In genomic region chr22:24431309-24432034, GRCh38 we compare ENCODE assay signal across 12 cellular contexts. TPM values are rescaled to one million over a fixed set of nuclear protein-coding genes. Genes with fewer than 3 reads are reported as not detected.
DNase-seq lines count a peak whose midpoint lies in the region; ATAC-seq, FAIRE-seq and TF ChIP-seq lines count a peak whose summit lies in the region.
"Had no signal": no experiment of that assay in that cellular context is flagged by ENCODE, and none has a peak within 500 bp of the region (broad histone marks: within the 10 kb centered on the region; RNA-seq: fewer than 3 reads in every experiment).

No MANE protein-coding gene starts in this region.

- no peak overlapping the region for H4K12ac ChIP-seq in trophoblast cell (ENCODE audit: low read depth, low read length)

- no peak overlapping the region for H2AFZ ChIP-seq in trophoblast cell (ENCODE audit: insufficient read depth, low read length, poor library complexity)
- H2AFZ ChIP-seq: hepatocyte had no signal

- H3K4ac ChIP-seq in trophoblast cell (ENCODE audit: low read depth, low read length), result no peak overlapping the region

- H3K36me3 ChIP-seq in kidney (ENCODE audit: control insufficient read depth in 1 of 2, insufficient read depth in 2 of 2, low read length in 2 of 2) (no peaks in the 10 kb centered on the region), thymus (ENCODE audit: control insufficient read depth, insufficient read depth) (peaks cover 37% of the 10 kb centered on the region), trophoblast cell (ENCODE audit: control insufficient read depth in 1 of 2, insufficient read depth in 2 of 2, low read length in 2 of 2) (no peaks in the 10 kb centered on the region)

- no peak overlapping the region for H3K9ac ChIP-seq in kidney (ENCODE audit: low read length in 2 of 2)
- no peak overlapping the region for H3K9ac ChIP-seq in trophoblast cell (ENCODE audit: low read length)

- no peak overlapping the region for H4K8ac ChIP-seq in trophoblast cell (ENCODE audit: low read depth, low read length)

- peak overlapping the region; percentile 43 to 48 for H3K27ac ChIP-seq in kidney (ENCODE audit: low read depth in 2 of 2, low read length in 2 of 2)
- peak overlapping the region; percentile 81 for H3K27ac ChIP-seq in thymus (ENCODE audit: low read depth)
- H3K27ac ChIP-seq in trophoblast cell (ENCODE audit: low read depth, low read length), result no peak overlapping the region
- H3K27ac ChIP-seq: hepatocyte had no signal

- intact Hi-C loops in kidney (cut with DNase I), result no loop called here

- peaks cover 70% of the 10 kb centered on the region for H3K36me3 Mint-ChIP-seq in activated T-cell treated with anti-CD3 and anti-CD28 coated beads, Interleukin-2, amount 50 U/mL, for 24 hours (ENCODE audit: low read depth)
- peaks cover 3% of the 10 kb centered on the region for H3K36me3 Mint-ChIP-seq in T-helper 17 cell (ENCODE audit: low read depth)

- WGBS in thymus, result 94% methylated on average over 9 of the region's 9 CpGs
- WGBS in trophoblast cell (ENCODE audit: extremely low coverage, insufficient coverage, insufficient read length), result no CpG with 5 or more reads among the region's 9 CpGs

- peak overlapping the region; percentile 85 for H3K4me3 Mint-ChIP-seq in activated T-cell treated with anti-CD3 and anti-CD28 coated beads, Interleukin-2, amount 50 U/mL, for 24 hours
- H3K4me3 Mint-ChIP-seq in T-helper 17 cell, result peak overlapping the region; percentile 75

- H3K9me3 ChIP-seq in T-helper 17 cell (ENCODE audit: control insufficient read depth, low read length, poor library complexity, severe bottlenecking) (no peaks in the 10 kb centered on the region), kidney (ENCODE audit: control insufficient read depth in 1 of 2, low read length in 2 of 2) (no peaks in the 10 kb centered on the region), thymus (ENCODE audit: control insufficient read depth) (no peaks in the 10 kb centered on the region), trophoblast cell (ENCODE audit: insufficient read depth, low read depth, low read length) (no peaks in the 10 kb centered on the region)

- H3K4me1 ChIP-seq in kidney (ENCODE audit: control insufficient read depth in 1 of 2, insufficient read depth in 1 of 2, low read depth in 1 of 2, low read length in 2 of 2) (peaks cover 31 to 55% of the 10 kb centered on the region in 2 donors), thymus (ENCODE audit: control insufficient read depth, insufficient read depth, low read length) (peaks cover 68% of the 10 kb centered on the region), trophoblast cell (ENCODE audit: control insufficient read depth in 1 of 2, insufficient read depth in 2 of 2, low read length in 2 of 2) (no peaks in the 10 kb centered on the region)

- FAIRE-seq in kidney (lab: Jason Lieb, UNC), result no peak

- no peak overlapping the region for H2BK12ac ChIP-seq in trophoblast cell (ENCODE audit: low read length)

- no peak overlapping the region for H3K14ac ChIP-seq in trophoblast cell (ENCODE audit: low read length)

- H2BK5ac ChIP-seq in trophoblast cell (ENCODE audit: low read depth, low read length, poor library complexity), result no peak overlapping the region

- no peak for DNase-seq in activated T-cell treated with anti-CD3 and anti-CD28 coated beads, Interleukin-2, amount 50 U/mL, for 24 hours
- no peak for DNase-seq in activated T-cell treated with anti-CD3 and anti-CD28 coated beads for 4 hours
- no peak for DNase-seq in T-helper 17 cell
- peak; percentile 48 for DNase-seq in kidney
- no peak for DNase-seq in trophoblast cell
- DNase-seq: amniotic stem cell, NCI-H2081 treated with DMSO at 0.1 percent for 48 hours had no signal

- no peak overlapping the region for H4K91ac ChIP-seq in trophoblast cell (ENCODE audit: low read depth, low read length)

- H2BK120ac ChIP-seq in trophoblast cell (ENCODE audit: insufficient read depth, low read length, poor library complexity), result no peak overlapping the region

- no peak overlapping the region for H3K23ac ChIP-seq in trophoblast cell (ENCODE audit: low read length)

- H3K4me2 ChIP-seq in trophoblast cell (ENCODE audit: low read length), result no peak overlapping the region
- H3K4me2 ChIP-seq: hepatocyte had no signal

- H2AK5ac ChIP-seq in trophoblast cell (ENCODE audit: low read length), result no peak overlapping the region

- no peaks in the 10 kb centered on the region for H3K27me3 Mint-ChIP-seq in activated T-cell treated with anti-CD3 and anti-CD28 coated beads, Interleukin-2, amount 50 U/mL, for 24 hours
- H3K27me3 Mint-ChIP-seq in T-helper 17 cell, result no peaks in the 10 kb centered on the region

- H3K27ac Mint-ChIP-seq in activated T-cell treated with anti-CD3 and anti-CD28 coated beads, Interleukin-2, amount 50 U/mL, for 24 hours, result peak overlapping the region; percentile 92
- peak overlapping the region; percentile 97 for H3K27ac Mint-ChIP-seq in T-helper 17 cell

- no peaks in the 10 kb centered on the region for H3K9me3 Mint-ChIP-seq in activated T-cell treated with anti-CD3 and anti-CD28 coated beads, Interleukin-2, amount 50 U/mL, for 24 hours

- TF ChIP-seq CTCF in kidney (IDR thresholded peaks at IDR 0.05; ENCODE audit: borderline replicate concordance, extremely low read depth, insufficient read depth), result no peak

- H3K79me1 ChIP-seq in trophoblast cell (ENCODE audit: low read length), result no peaks in the 10 kb centered on the region

- H3K4me3 ChIP-seq in kidney (ENCODE audit: low read length in 2 of 2), result no peak overlapping the region
- H3K4me3 ChIP-seq in thymus (ENCODE audit: low read length), result peak overlapping the region; percentile 87
- no peak overlapping the region for H3K4me3 ChIP-seq in trophoblast cell (ENCODE audit: low read depth, low read length)
- H3K4me3 ChIP-seq: hepatocyte had no signal

- H3K18ac ChIP-seq in trophoblast cell (ENCODE audit: low read length), result no peak overlapping the region

- no peaks in the 10 kb centered on the region for H3K79me2 ChIP-seq in trophoblast cell (ENCODE audit: control insufficient read depth, insufficient read depth, low read length, poor library complexity)
- H3K79me2 ChIP-seq: hepatocyte had no signal

- H3K4me1 Mint-ChIP-seq in activated T-cell treated with anti-CD3 and anti-CD28 coated beads, Interleukin-2, amount 50 U/mL, for 24 hours (ENCODE audit: low read depth), result peaks cover 93% of the 10 kb centered on the region
- peaks cover 65% of the 10 kb centered on the region for H3K4me1 Mint-ChIP-seq in T-helper 17 cell

- ATAC-seq in T-helper 17 cell (no peak), HG02571 (IDR thresholded peaks at IDR 0.05; ENCODE audit: unreplicated experiment) (no peak), GM18868 (IDR thresholded peaks at IDR 0.05; ENCODE audit: unreplicated experiment) (no peak)
- ATAC-seq: Panc1 had no signal

- H3K27me3 ChIP-seq in thymus (ENCODE audit: control insufficient read depth, insufficient read depth) (no peaks in the 10 kb centered on the region), trophoblast cell (ENCODE audit: insufficient read depth, low read length) (no peaks in the 10 kb centered on the region)

RNA-seq across cellular contexts. Expression of gene ADORA2A, which starts 4.1 kb away (rescaled TPM):
- total RNA-seq in T-helper 17 cell (10 to 100 TPM; 20.4 to 22.0 TPM), kidney (6.9 TPM)
- polyA plus RNA-seq in kidney (ENCODE audit: insufficient read depth, low read depth, low replicate concordance) (6.1 TPM), thymus (21.8 TPM)
- 2.0 and 2.6 TPM in 2 replicates for polyA plus RNA-seq in trophoblast cell (2013)
